In the genomic region with DNA sequence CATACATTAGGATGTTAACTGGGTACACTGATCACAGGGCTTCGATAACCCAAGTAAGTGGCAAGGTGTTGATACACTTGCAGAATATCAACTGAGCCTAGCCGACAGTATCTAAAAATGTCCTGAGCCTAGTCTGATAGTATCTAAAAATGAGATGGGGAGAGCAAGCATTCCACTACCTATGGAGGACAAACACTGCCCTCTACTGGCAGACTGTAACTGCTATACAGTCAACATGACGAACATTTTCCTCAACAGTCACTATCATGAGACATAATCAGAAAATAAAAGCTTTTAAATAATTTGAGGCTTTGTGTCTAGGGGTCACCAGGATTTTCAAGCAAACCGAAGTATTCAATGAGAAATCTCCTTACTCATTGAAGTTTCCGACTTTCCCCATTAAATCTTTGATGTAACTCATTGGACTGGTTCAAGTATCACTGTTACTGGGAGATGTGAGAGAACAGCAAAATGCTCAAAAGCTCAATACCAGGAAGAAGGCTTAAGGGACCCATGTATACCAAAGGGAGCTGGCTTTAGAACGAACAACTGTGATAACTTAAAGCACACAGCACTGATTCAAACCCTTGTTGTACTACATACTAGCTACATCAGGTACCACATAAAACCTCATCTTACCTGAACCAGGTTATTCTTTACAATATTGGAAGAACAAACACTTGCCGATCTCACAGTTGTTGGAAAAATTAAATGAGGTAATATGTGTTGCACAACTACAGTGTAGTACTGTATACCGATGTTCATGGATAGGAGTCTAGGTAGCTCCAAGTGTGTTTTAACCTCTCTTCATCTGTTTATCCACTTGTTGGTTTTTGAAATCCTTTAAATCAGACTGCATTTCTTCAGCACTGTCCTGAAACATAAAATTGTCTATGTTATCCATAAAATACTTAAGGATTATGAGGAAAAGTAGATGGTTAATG, we compare ENCODE assay signal across 7 cellular contexts. TPM values are rescaled to one million over a fixed set of nuclear protein-coding genes. Genes with fewer than 3 reads are reported as not detected.
DNase-seq lines count a peak whose midpoint lies in the region; ATAC-seq and TF ChIP-seq lines count a peak whose summit lies in the region.

No MANE protein-coding gene starts in this region.

- peak; percentile 86 for DNase-seq in IMR-90
- DNase-seq in activated T-cell treated with anti-CD3 and anti-CD28 coated beads, Interleukin-2, amount 50 U/mL, for 72 hours: peak; percentile 67 to 69
- peak; percentile 75 for DNase-seq in fibroblast of the conjunctiva (ENCODE audit: low read depth)
- DNase-seq in tibial artery: peak in 1 of 2 donors; percentile 65

- peaks cover 4 to 15% of the 10 kb centered on the region in 2 donors for H3K36me3 Mint-ChIP-seq in activated T-cell treated with anti-CD3 and anti-CD28 coated beads, Interleukin-2, amount 50 U/mL, for 72 hours (ENCODE audit: insufficient read depth in 2 of 2)

- TF ChIP-seq RAD21 in IMR-90 (IDR thresholded peaks at IDR 0.05; ENCODE audit: low read length): peak; percentile 88

- H2BK15ac ChIP-seq in IMR-90 (ENCODE audit: low read depth, low read length): no peak overlapping the region

- no peaks in the 10 kb centered on the region for H3K9me3 Mint-ChIP-seq in activated T-cell treated with anti-CD3 and anti-CD28 coated beads, Interleukin-2, amount 50 U/mL, for 72 hours

- H3K27me3 Mint-ChIP-seq in activated T-cell treated with anti-CD3 and anti-CD28 coated beads, Interleukin-2, amount 50 U/mL, for 72 hours (ENCODE audit: low read depth): no peaks in the 10 kb centered on the region

- TF ChIP-seq CTCF in GM12873 (IDR thresholded peaks at IDR 0.05; ENCODE audit: insufficient read depth, low read depth, low read length, missing control alignments): peak; percentile 82
- peak; percentile 93 for TF ChIP-seq CTCF in IMR-90 (conservative IDR thresholded peaks at IDR 0.05; ENCODE audit: low read depth, low read length)
- TF ChIP-seq CTCF in OCI-LY1 (IDR thresholded peaks at IDR 0.05; ENCODE audit: low read length): peak; percentile 94
- TF ChIP-seq CTCF in neutrophil (IDR thresholded peaks at IDR 0.05): peak; percentile 57
- TF ChIP-seq CTCF in tibial artery (IDR thresholded peaks at IDR 0.05): peak; percentile 82 to 86

- H2BK20ac ChIP-seq in IMR-90 (ENCODE audit: low read depth, low read length): no peak overlapping the region

- peaks cover 10 to 27% of the 10 kb centered on the region in 2 experiments; a peak in 3 of 4 replicates for H3K79me1 ChIP-seq in IMR-90 (ENCODE audit: low read depth in 1 of 2, low read length in 2 of 2)

- H3K4me2 ChIP-seq in IMR-90 (ENCODE audit: low read depth, low read length) (no peak overlapping the region), OCI-LY1 (ENCODE audit: low read length) (no peak overlapping the region)

- no peak overlapping the region for H2AFZ ChIP-seq in IMR-90 (replicated peaks; ENCODE audit: low read length, poor library complexity)
- H2AFZ ChIP-seq in OCI-LY1 (ENCODE audit: low read length): no peak overlapping the region

- no peak overlapping the region for H3K23ac ChIP-seq in IMR-90 (ENCODE audit: low read depth, low read length)

- no peak overlapping the region for H3K27ac Mint-ChIP-seq in activated T-cell treated with anti-CD3 and anti-CD28 coated beads, Interleukin-2, amount 50 U/mL, for 72 hours

- BruUV-seq in IMR-90 (replicated peaks; lab: Mats Ljungman, UMichigan): no TSS peak

- H3K4me1 Mint-ChIP-seq in activated T-cell treated with anti-CD3 and anti-CD28 coated beads, Interleukin-2, amount 50 U/mL, for 72 hours (ENCODE audit: low read depth): peaks cover 5% of the 10 kb centered on the region

- peaks cover 10% of the 10 kb centered on the region for H3K9me1 ChIP-seq in IMR-90 (ENCODE audit: insufficient read depth, low read length)

- H3K9me2 ChIP-seq in OCI-LY1 (ENCODE audit: low read depth, low read length): no peaks in the 10 kb centered on the region

- H3K4me3 Mint-ChIP-seq in activated T-cell treated with anti-CD3 and anti-CD28 coated beads, Interleukin-2, amount 50 U/mL, for 72 hours: no peak overlapping the region

- H3K36me3 ChIP-seq in IMR-90 (ENCODE audit: control insufficient read depth, insufficient read depth, low read length) (peaks cover 4% of the 10 kb centered on the region), OCI-LY1 (ENCODE audit: insufficient read depth, low read length) (peaks cover 58% of the 10 kb centered on the region), neutrophil (no peaks in the 10 kb centered on the region), tibial artery (peaks cover under 1 to 26% (median 15%) of the 10 kb centered on the region in 3 donors)

- H3K14ac ChIP-seq in IMR-90 (replicated peaks; ENCODE audit: low read depth, low read length): no peak overlapping the region

- peaks cover 8% of the 10 kb centered on the region for H3K4me1 ChIP-seq in IMR-90 (ENCODE audit: control insufficient read depth, insufficient read depth, low read length)
- no peaks in the 10 kb centered on the region for H3K4me1 ChIP-seq in OCI-LY1 (ENCODE audit: insufficient read depth, low read length, severe bottlenecking)
- H3K4me1 ChIP-seq in neutrophil (ENCODE audit: control insufficient read depth in 1 of 2, insufficient read depth in 1 of 2, low read depth in 1 of 2, low read length in 1 of 2): peaks cover 29 to 37% of the 10 kb centered on the region in 2 experiments
- H3K4me1 ChIP-seq in tibial artery: peaks cover 0 to 19% (median 5%) of the 10 kb centered on the region in 4 donors

- H3K4me3 ChIP-seq in IMR-90 (ENCODE audit: insufficient read depth, low read depth, low read length) (no peak overlapping the region), OCI-LY1 (ENCODE audit: low read depth, low read length, poor library complexity, severe bottlenecking) (no peak overlapping the region), neutrophil (ENCODE audit: low read depth in 1 of 2, low read length in 1 of 2) (no peak overlapping the region), tibial artery (no peak overlapping the region)

- no peak overlapping the region for H2BK120ac ChIP-seq in IMR-90 (ENCODE audit: low read depth, low read length)

- H4K5ac ChIP-seq in IMR-90 (ENCODE audit: low read depth, low read length): no peak overlapping the region

- H3K4ac ChIP-seq in IMR-90 (ENCODE audit: low read depth, low read length): no peak overlapping the region

- H3K9me3 ChIP-seq in IMR-90 (ENCODE audit: control insufficient read depth, insufficient read depth, low read length) (no peaks in the 10 kb centered on the region), OCI-LY1 (ENCODE audit: low read length) (no peaks in the 10 kb centered on the region), neutrophil (no peaks in the 10 kb centered on the region), tibial artery (no peaks in the 10 kb centered on the region)

- dilution Hi-C loops in IMR-90 (cut with HindIII; ENCODE audit: low sequenced_read_pairs, unreplicated experiment): no loop called here

- no peak overlapping the region for H4K8ac ChIP-seq in IMR-90 (ENCODE audit: low read depth in 2 of 2, low read length in 2 of 2)

- H3F3A ChIP-seq in OCI-LY1 (ENCODE audit: insufficient read depth, low read length): peaks cover 12% of the 10 kb centered on the region

- H4K20me1 ChIP-seq in IMR-90 (ENCODE audit: insufficient read depth, low read length): peaks cover 4% of the 10 kb centered on the region; the same call in 1 of the 2 replicates
- no peaks in the 10 kb centered on the region for H4K20me1 ChIP-seq in OCI-LY1 (ENCODE audit: insufficient read depth, low read length)

- CTCF ChIA-PET in IMR-90 (lab: Yijun Ruan, JAX): interaction anchor here (0.5 to 7.0 kb wide), 14 partner anchors 10 to 266 kb away, joined by 3 to 53 read pairs (median 4); no protein-coding TSS in a partner anchor

- no peaks in the 10 kb centered on the region for H3K79me2 ChIP-seq in OCI-LY1 (ENCODE audit: insufficient read depth, low read length)

- no peak overlapping the region for H2AK5ac ChIP-seq in IMR-90 (ENCODE audit: low read depth, low read length)

- no peak overlapping the region for H3K27ac ChIP-seq in IMR-90 (ENCODE audit: insufficient read depth, low read length)
- H3K27ac ChIP-seq in OCI-LY1 (ENCODE audit: low read depth, low read length, poor library complexity, severe bottlenecking): peak overlapping the region; percentile 38
- H3K27ac ChIP-seq in neutrophil: no peak overlapping the region
- H3K27ac ChIP-seq in tibial artery: peak overlapping the region in 1 of 2 donors; percentile 34

- no CpG with 5 or more reads among the region's 8 CpGs for WGBS in IMR-90 (ENCODE audit: extremely low coverage in 2 of 2, insufficient read length in 1 of 2), 2 experiments

- H3K9ac ChIP-seq in IMR-90 (ENCODE audit: low read depth, low read length) (no peak overlapping the region), OCI-LY1 (ENCODE audit: low read length) (no peak overlapping the region)

- no peak overlapping the region for H3K56ac ChIP-seq in IMR-90 (ENCODE audit: extremely low read depth, insufficient read depth, low read length)

- intact Hi-C loops in IMR-90 (cut with micrococcal nuclease): loop anchor here (1.0 to 2.0 kb wide), 4 partner anchors 52 to 183 kb away; no protein-coding TSS in a partner anchor
- intact Hi-C loops in tibial artery (cut with DNase I; ENCODE audit: low total_unique reads): loop anchor here (2.0 kb wide), 1 partner anchor 53 kb away; no protein-coding TSS in a partner anchor

- no peak overlapping the region for H3K18ac ChIP-seq in IMR-90 (ENCODE audit: low read depth, low read length)

- ATAC-seq in IMR-90 (ENCODE audit: low read depth): peak; percentile 78
- peak; percentile 84 to 86 for ATAC-seq in activated T-cell treated with anti-CD3 and anti-CD28 coated beads, Interleukin-2, amount 50 U/mL, for 72 hours (replicated peaks in 1 of 2)

- no peak overlapping the region for H2BK5ac ChIP-seq in IMR-90 (ENCODE audit: low read depth, low read length, poor library complexity, severe bottlenecking)

- no peak overlapping the region for H4K91ac ChIP-seq in IMR-90 (ENCODE audit: insufficient read depth, low read depth, low read length)

- POLR2A ChIA-PET in IMR-90 (lab: Charles Lee; ENCODE audit: unreplicated experiment): no interaction called here

- in situ Hi-C loops in IMR-90 (cut with MboI; ENCODE audit: low sequenced_read_pairs): loop anchor here (5.0 kb wide), 1 partner anchor 119 kb away; no protein-coding TSS in a partner anchor

- TF ChIP-seq POLR2A in IMR-90 (IDR thresholded peaks at IDR 0.05; ENCODE audit: low read depth, low read length): no peak

- no peak overlapping the region for H2AK9ac ChIP-seq in IMR-90 (replicated peaks; ENCODE audit: low read depth, low read length, poor library complexity)

- H3K27me3 ChIP-seq in IMR-90 (ENCODE audit: control insufficient read depth, insufficient read depth, low read length): no peaks in the 10 kb centered on the region
- no peaks in the 10 kb centered on the region for H3K27me3 ChIP-seq in OCI-LY1 (ENCODE audit: insufficient read depth, low read length)
- no peaks in the 10 kb centered on the region for H3K27me3 ChIP-seq in neutrophil
- H3K27me3 ChIP-seq in tibial artery: no peaks in the 10 kb centered on the region

RNA-seq across cellular contexts. Expression of gene SLC45A3, which starts 31.1 kb away (rescaled TPM):
- total RNA-seq in IMR-90 (2012; rRNA removed): 1.1 and 1.4 TPM in 2 replicates
- 2.5 and 3.0 TPM in 2 replicates for polyA plus RNA-seq in IMR-90 (2012; rRNA removed)
- polyA plus RNA-seq in IMR-90 (2012; cell fraction: cytosol; rRNA removed): 1.1 and 2.4 TPM in 2 replicates
- polyA plus RNA-seq in IMR-90 (2012; cell fraction: nucleus; rRNA removed; ENCODE audit: low replicate concordance): 2.9 and 5.4 TPM in 2 replicates
- total RNA-seq in activated T-cell treated with anti-CD3 and anti-CD28 coated beads, Interleukin-2, amount 50 U/mL, for 72 hours: 1 to 10 TPM in 1 of 2 donors, under 1 TPM in 1; 0.70 to 1.0 TPM

RNA-seq across cellular contexts. Expression of gene NUCKS1, which starts 38.6 kb away (rescaled TPM):
- 103 and 179 TPM in 2 replicates for total RNA-seq in IMR-90 (2012; rRNA removed)
- 29.0 and 37.9 TPM in 2 replicates for polyA plus RNA-seq in IMR-90 (2012; rRNA removed)
- 6.9 and 7.8 TPM in 2 replicates for polyA plus RNA-seq in IMR-90 (2012; cell fraction: cytosol; rRNA removed)
- polyA plus RNA-seq in IMR-90 (2012; cell fraction: nucleus; rRNA removed; ENCODE audit: low replicate concordance): 1.9 and 13.9 TPM in 2 replicates
- total RNA-seq in activated T-cell treated with anti-CD3 and anti-CD28 coated beads, Interleukin-2, amount 50 U/mL, for 72 hours: 100 to 1,000 TPM; 192 to 257 TPM
